10 cellular contexts compared by ENCODE assay signal in genomic region chr9:14203366-14204056, GRCh38.
DNase-seq lines count a peak whose midpoint lies in the region; ATAC-seq and TF ChIP-seq lines count a peak whose summit lies in the region.
"Had no signal": no experiment of that assay in that cellular context is flagged by ENCODE, and none has a peak within 500 bp of the region (broad histone marks: within the 10 kb centered on the region; RNA-seq: fewer than 3 reads in every experiment).

No MANE protein-coding gene starts in this region.

- no peaks in the 10 kb centered on the region for H3K27me3 ChIP-seq in right atrium auricular region

- H3K4me3 ChIP-seq in astrocyte of the spinal cord (ENCODE audit: low read depth, low read length), result no peak overlapping the region
- H3K4me3 ChIP-seq in right atrium auricular region, result peak overlapping the region in 1 of 2 donors; percentile 5

- H3K9me3 ChIP-seq in right atrium auricular region, result no peaks in the 10 kb centered on the region

- peaks cover 0 to 83% of the 10 kb centered on the region in 2 donors for H3K4me1 ChIP-seq in right atrium auricular region

- peak overlapping the region; percentile 68 to 81 for H3K27ac ChIP-seq in right atrium auricular region

- H3K9me3 Mint-ChIP-seq in effector memory CD8-positive, alpha-beta T cell, result peaks cover 0 to 7% of the 10 kb centered on the region in 2 donors
- H3K9me3 Mint-ChIP-seq: endodermal cell had no signal

- peak; percentile 45 for DNase-seq in DMS79 (lab: John Stamatoyannopoulos, UW)
- DNase-seq in astrocyte of the spinal cord (ENCODE audit: low read depth, low spot score), result peak; percentile 48
- no peak for DNase-seq in right atrium auricular region (ENCODE audit: low spot score)
- peak; percentile 37 for DNase-seq in pulmonary artery endothelial cell (ENCODE audit: low read depth, low spot score)
- no peak for DNase-seq in effector memory CD8-positive, alpha-beta T cell
- DNase-seq in DMS53 (lab: John Stamatoyannopoulos, UW), result no peak
- no peak for DNase-seq in NCI-H1417 (lab: John Stamatoyannopoulos, UW)
- DNase-seq in HT-29 (ENCODE audit: low spot score), result no peak
- DNase-seq: activated CD4-positive, alpha-beta T cell treated with anti-CD3 and anti-CD28 coated beads, Interleukin-2, amount 50 U/mL, for 1 hour; endodermal cell had no signal

- H3K27ac Mint-ChIP-seq in effector memory CD8-positive, alpha-beta T cell, result no peak overlapping the region
- H3K27ac Mint-ChIP-seq: endodermal cell had no signal

- TF ChIP-seq CTCF in astrocyte of the spinal cord (IDR thresholded peaks at IDR 0.05; ENCODE audit: low read depth, low read length) (no peak), right atrium auricular region (IDR thresholded peaks at IDR 0.05) (no peak)

- H3K4me3 Mint-ChIP-seq in effector memory CD8-positive, alpha-beta T cell, result no peak overlapping the region
- H3K4me3 Mint-ChIP-seq: endodermal cell had no signal

- in situ Hi-C loops in astrocyte of the spinal cord (cut with HindIII; ENCODE audit: low sequenced_read_pairs), result no loop called here

- no peaks in the 10 kb centered on the region for H3K36me3 Mint-ChIP-seq in effector memory CD8-positive, alpha-beta T cell (ENCODE audit: insufficient read depth)

- no peaks in the 10 kb centered on the region for H3K4me1 Mint-ChIP-seq in effector memory CD8-positive, alpha-beta T cell (ENCODE audit: low read depth in 2 of 2)

- no peak for ATAC-seq in effector memory CD8-positive, alpha-beta T cell (replicated peaks)

- H3K27me3 Mint-ChIP-seq in effector memory CD8-positive, alpha-beta T cell, result no peaks in the 10 kb centered on the region

- no peaks in the 10 kb centered on the region for H3K36me3 ChIP-seq in right atrium auricular region

Comparison
In these comparisons a context has a peak if more than half of its experiments do, and no peak if none do; other contexts are left out.
1. DNase-seq: peak in DMS79 (single experiment), astrocyte of the spinal cord (single experiment) and pulmonary artery endothelial cell (single experiment); none in right atrium auricular region (single experiment), effector memory CD8-positive, alpha-beta T cell (0 of 3), DMS53 (single experiment), NCI-H1417 (0 of 3) and HT-29 (single experiment).